9 cellular contexts compared by ENCODE assay signal in genomic region chr10:132407243-132407746, GRCh38. TPM values are rescaled to one million over a fixed set of nuclear protein-coding genes. Genes with fewer than 3 reads are reported as not detected.
DNase-seq lines count a peak whose midpoint lies in the region; ATAC-seq, FAIRE-seq and TF ChIP-seq lines count a peak whose summit lies in the region.
"Had no signal": no experiment of that assay in that cellular context is flagged by ENCODE, and none has a peak within 500 bp of the region (broad histone marks: within the 10 kb centered on the region; RNA-seq: fewer than 3 reads in every experiment).

No MANE protein-coding gene starts in this region.

- peaks cover 12 to 77% of the 10 kb centered on the region in 2 experiments for H3K36me3 ChIP-seq in mesenchymal stem cell (ENCODE audit: control insufficient read depth in 1 of 2, insufficient read depth in 2 of 2, low read depth in 1 of 2, low read length in 2 of 2)
- H3K36me3 ChIP-seq in testis (ENCODE audit: low read depth, missing control alignments) = no peaks in the 10 kb centered on the region

- no peak for TF ChIP-seq POLR2A in testis (IDR thresholded peaks at IDR 0.05)

- H3K4me1 Mint-ChIP-seq in dendritic cell treated with granulocyte-macrophage colony-stimulating factor and Interleukin-4, amounts not matched to agents 40 ng/mL and 50 ng/mL, for 4 days (ENCODE audit: low read depth) = peaks cover 61% of the 10 kb centered on the region

- peak overlapping the region; percentile 95 for H4K91ac ChIP-seq in mesenchymal stem cell (ENCODE audit: low read length)

- peak overlapping the region; percentile 96 for H3K27ac Mint-ChIP-seq in dendritic cell treated with granulocyte-macrophage colony-stimulating factor and Interleukin-4, amounts not matched to agents 40 ng/mL and 50 ng/mL, for 4 days
- H3K27ac Mint-ChIP-seq: activated T-helper 17 cell treated with anti-CD3 and anti-CD28 coated beads, Interleukin-2, amount 50 U/mL, for 72 hours had no signal

- no peak overlapping the region for H2BK5ac ChIP-seq in mesenchymal stem cell (ENCODE audit: low read depth, low read length, poor library complexity, severe bottlenecking)

- peak overlapping the region; percentile 14 to 89 for H2BK12ac ChIP-seq in mesenchymal stem cell (ENCODE audit: low read length in 2 of 2)

- H3K9me3 ChIP-seq in mesenchymal stem cell (ENCODE audit: control insufficient read depth, low read length) = no peaks in the 10 kb centered on the region
- H3K9me3 ChIP-seq in testis = no peaks in the 10 kb centered on the region

- H3K4me3 Mint-ChIP-seq in dendritic cell treated with granulocyte-macrophage colony-stimulating factor and Interleukin-4, amounts not matched to agents 40 ng/mL and 50 ng/mL, for 4 days = peak overlapping the region; percentile 67
- H3K4me3 Mint-ChIP-seq: activated T-helper 17 cell treated with anti-CD3 and anti-CD28 coated beads, Interleukin-2, amount 50 U/mL, for 72 hours had no signal

- peaks cover 52% of the 10 kb centered on the region for H3K79me1 ChIP-seq in mesenchymal stem cell (replicated peaks; ENCODE audit: low read length, poor library complexity, severe bottlenecking)

- no peak overlapping the region for H3K4me3 ChIP-seq in mesenchymal stem cell (ENCODE audit: insufficient read depth in 1 of 2, low read depth in 1 of 2, low read length in 2 of 2)
- H3K4me3 ChIP-seq in testis = no peak overlapping the region

- H3K27me3 Mint-ChIP-seq in dendritic cell treated with granulocyte-macrophage colony-stimulating factor and Interleukin-4, amounts not matched to agents 40 ng/mL and 50 ng/mL, for 4 days = no peaks in the 10 kb centered on the region
- H3K27me3 Mint-ChIP-seq: activated T-helper 17 cell treated with anti-CD3 and anti-CD28 coated beads, Interleukin-2, amount 50 U/mL, for 72 hours had no signal

- DNase-seq in NCI-H510A treated with DMSO at 0.1 percent for 48 hours (lab: John Stamatoyannopoulos, UW) (peak; percentile 50), mesenchymal stem cell (no peak), testis (peak; percentile 92), urothelium cell line (ENCODE audit: low spot score) (no peak)
- DNase-seq: T1000 had no signal

- ATAC-seq in HG02970 (IDR thresholded peaks at IDR 0.05; ENCODE audit: low FRiP score, unreplicated experiment) = no peak
- no peak for ATAC-seq in GM18868 (IDR thresholded peaks at IDR 0.05; ENCODE audit: unreplicated experiment)
- ATAC-seq: activated T-helper 17 cell treated with anti-CD3 and anti-CD28 coated beads, Interleukin-2, amount 50 U/mL, for 72 hours had no signal

- peak overlapping the region; percentile 96 for H4K8ac ChIP-seq in mesenchymal stem cell (ENCODE audit: low read length)

- intact Hi-C loops in dendritic cell treated with granulocyte-macrophage colony-stimulating factor and Interleukin-4, amounts not matched to agents 40 ng/mL and 50 ng/mL, for 4 days (cut with micrococcal nuclease) = no loop called here
- intact Hi-C loops in testis (cut with DNase I; ENCODE audit: low total_unique reads) = no loop called here

- H3K4me1 ChIP-seq in mesenchymal stem cell (ENCODE audit: control insufficient read depth, insufficient read depth, low read depth, low read length) (peaks cover 50% of the 10 kb centered on the region), testis (peaks cover 58% of the 10 kb centered on the region)

- H2AK5ac ChIP-seq in mesenchymal stem cell (ENCODE audit: low read length, severe bottlenecking) = peak overlapping the region; percentile 65

- peak overlapping the region; percentile 94 to 95 for H3K18ac ChIP-seq in mesenchymal stem cell (ENCODE audit: low read depth in 1 of 2, low read length in 2 of 2)

- peaks cover 86% of the 10 kb centered on the region for H3K36me3 Mint-ChIP-seq in dendritic cell treated with granulocyte-macrophage colony-stimulating factor and Interleukin-4, amounts not matched to agents 40 ng/mL and 50 ng/mL, for 4 days (ENCODE audit: low read depth)

- peak overlapping the region in 1 of 2 experiments; percentile 66 for H3K14ac ChIP-seq in mesenchymal stem cell (ENCODE audit: low read length in 2 of 2)

- no peak for TF ChIP-seq CTCF in testis (IDR thresholded peaks at IDR 0.05)

- H3K4ac ChIP-seq in mesenchymal stem cell (ENCODE audit: low read depth in 1 of 2, low read length in 2 of 2) = peak overlapping the region; percentile 67 to 85

- H2BK15ac ChIP-seq in mesenchymal stem cell (ENCODE audit: low read depth, poor library complexity, severe bottlenecking) = peak overlapping the region; percentile 52

- H3K27ac ChIP-seq in mesenchymal stem cell (ENCODE audit: low read length, poor library complexity, severe bottlenecking) = peak overlapping the region; percentile 82
- peak overlapping the region; percentile 87 to 91 for H3K27ac ChIP-seq in testis

- no peak for FAIRE-seq in urothelium cell line (lab: Jason Lieb, UNC)

- H3K27me3 ChIP-seq in mesenchymal stem cell (ENCODE audit: control insufficient read depth in 1 of 2, insufficient read depth in 1 of 2, low read length in 2 of 2) (no peaks in the 10 kb centered on the region), testis (no peaks in the 10 kb centered on the region)

- peak overlapping the region; percentile 55 for H2BK120ac ChIP-seq in mesenchymal stem cell (ENCODE audit: low read depth, low read length)

- 92% methylated on average over 12 of the region's 12 CpGs for WGBS in mesenchymal stem cell
- WGBS in testis, 2 donors = 68% methylated on average over 8 of the region's 12 CpGs; no CpG with 5 or more reads in 1 of the 2 donors

- H2AFZ ChIP-seq in mesenchymal stem cell (ENCODE audit: low read depth, low read length) = no peak overlapping the region

- H3K4me2 ChIP-seq in mesenchymal stem cell (ENCODE audit: low read length, poor library complexity, severe bottlenecking) = no peak overlapping the region

- H3K9me3 Mint-ChIP-seq in dendritic cell treated with granulocyte-macrophage colony-stimulating factor and Interleukin-4, amounts not matched to agents 40 ng/mL and 50 ng/mL, for 4 days = no peaks in the 10 kb centered on the region
- H3K9me3 Mint-ChIP-seq: activated T-helper 17 cell treated with anti-CD3 and anti-CD28 coated beads, Interleukin-2, amount 50 U/mL, for 72 hours had no signal

- no peak overlapping the region for H3K9ac ChIP-seq in mesenchymal stem cell (ENCODE audit: low read length)

- H3K23ac ChIP-seq in mesenchymal stem cell (ENCODE audit: low read length in 2 of 2) = no peak overlapping the region

RNA-seq across cellular contexts. Expression of gene PWWP2B, which starts 10.3 kb away (rescaled TPM):
- polyA plus RNA-seq in mesenchymal stem cell (2013, experiment 1 of 2) = 9.8 TPM
- 9.5 TPM for polyA plus RNA-seq in mesenchymal stem cell (2013, experiment 2 of 2)
- total RNA-seq in testis = 10 to 100 TPM; 32.6 to 45.1 TPM
- polyA plus RNA-seq in testis (ENCODE audit: insufficient read depth, low read depth, low replicate concordance) = 16.0 TPM

Comparison
In these comparisons a context has a peak if more than half of its experiments do, and no peak if none do; other contexts are left out.
1. DNase-seq: peak in NCI-H510A treated with DMSO at 0.1 percent for 48 hours (single experiment) and testis (single experiment); none in mesenchymal stem cell (single experiment) and urothelium cell line (single experiment).